ENCODE assay signal across 1 cellular context in the genomic region with DNA sequence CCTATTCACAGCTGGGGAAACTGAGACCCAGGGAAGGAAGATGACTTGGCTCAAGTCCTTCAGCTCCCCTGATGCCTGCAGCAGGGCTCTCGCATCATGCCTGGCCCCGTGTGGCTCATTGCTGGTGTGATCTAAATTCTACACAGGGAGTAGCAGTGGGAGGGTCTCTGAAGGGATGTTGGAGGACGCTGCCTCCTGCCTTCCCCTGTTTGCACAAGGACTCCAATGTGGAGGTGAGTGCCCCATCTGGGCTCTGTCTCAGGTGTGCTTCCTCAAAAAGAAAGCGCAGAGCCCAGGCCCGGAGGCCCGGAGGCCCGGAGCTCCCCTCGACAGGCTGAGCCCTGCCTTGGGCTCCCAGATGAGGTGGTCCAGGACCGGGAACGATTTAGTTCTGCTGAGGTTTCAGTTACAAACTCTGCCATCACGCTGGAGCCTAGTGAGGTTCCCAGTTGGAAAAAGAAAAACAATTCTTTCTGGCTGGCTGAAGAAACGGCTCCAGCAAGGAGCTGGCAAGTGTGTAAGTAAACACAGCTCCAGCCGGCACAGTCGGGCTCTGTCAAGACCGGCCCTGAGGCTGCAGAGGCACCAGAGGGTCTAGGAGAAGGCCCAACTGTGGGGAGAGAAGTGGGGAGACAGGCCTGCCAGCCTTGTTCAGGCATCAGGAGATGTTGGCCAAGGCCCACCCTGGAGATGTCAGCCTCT.
TF ChIP-seq lines count a peak whose summit lies in the region.

No MANE protein-coding gene starts in this region.

TF ChIP-seq in GM23338, 12 proteins besides CTCF, POLR2A, EP300 and RAD21:
- TF ChIP-seq, protein P1, sequence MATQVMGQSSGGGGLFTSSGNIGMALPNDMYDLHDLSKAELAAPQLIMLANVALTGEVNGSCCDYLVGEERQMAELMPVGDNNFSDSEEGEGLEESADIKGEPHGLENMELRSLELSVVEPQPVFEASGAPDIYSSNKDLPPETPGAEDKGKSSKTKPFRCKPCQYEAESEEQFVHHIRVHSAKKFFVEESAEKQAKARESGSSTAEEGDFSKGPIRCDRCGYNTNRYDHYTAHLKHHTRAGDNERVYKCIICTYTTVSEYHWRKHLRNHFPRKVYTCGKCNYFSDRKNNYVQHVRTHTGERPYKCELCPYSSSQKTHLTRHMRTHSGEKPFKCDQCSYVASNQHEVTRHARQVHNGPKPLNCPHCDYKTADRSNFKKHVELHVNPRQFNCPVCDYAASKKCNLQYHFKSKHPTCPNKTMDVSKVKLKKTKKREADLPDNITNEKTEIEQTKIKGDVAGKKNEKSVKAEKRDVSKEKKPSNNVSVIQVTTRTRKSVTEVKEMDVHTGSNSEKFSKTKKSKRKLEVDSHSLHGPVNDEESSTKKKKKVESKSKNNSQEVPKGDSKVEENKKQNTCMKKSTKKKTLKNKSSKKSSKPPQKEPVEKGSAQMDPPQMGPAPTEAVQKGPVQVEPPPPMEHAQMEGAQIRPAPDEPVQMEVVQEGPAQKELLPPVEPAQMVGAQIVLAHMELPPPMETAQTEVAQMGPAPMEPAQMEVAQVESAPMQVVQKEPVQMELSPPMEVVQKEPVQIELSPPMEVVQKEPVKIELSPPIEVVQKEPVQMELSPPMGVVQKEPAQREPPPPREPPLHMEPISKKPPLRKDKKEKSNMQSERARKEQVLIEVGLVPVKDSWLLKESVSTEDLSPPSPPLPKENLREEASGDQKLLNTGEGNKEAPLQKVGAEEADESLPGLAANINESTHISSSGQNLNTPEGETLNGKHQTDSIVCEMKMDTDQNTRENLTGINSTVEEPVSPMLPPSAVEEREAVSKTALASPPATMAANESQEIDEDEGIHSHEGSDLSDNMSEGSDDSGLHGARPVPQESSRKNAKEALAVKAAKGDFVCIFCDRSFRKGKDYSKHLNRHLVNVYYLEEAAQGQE (IDR thresholded peaks at IDR 0.05; ENCODE audit: unreplicated experiment), result no peak
- TF ChIP-seq, protein P2, sequence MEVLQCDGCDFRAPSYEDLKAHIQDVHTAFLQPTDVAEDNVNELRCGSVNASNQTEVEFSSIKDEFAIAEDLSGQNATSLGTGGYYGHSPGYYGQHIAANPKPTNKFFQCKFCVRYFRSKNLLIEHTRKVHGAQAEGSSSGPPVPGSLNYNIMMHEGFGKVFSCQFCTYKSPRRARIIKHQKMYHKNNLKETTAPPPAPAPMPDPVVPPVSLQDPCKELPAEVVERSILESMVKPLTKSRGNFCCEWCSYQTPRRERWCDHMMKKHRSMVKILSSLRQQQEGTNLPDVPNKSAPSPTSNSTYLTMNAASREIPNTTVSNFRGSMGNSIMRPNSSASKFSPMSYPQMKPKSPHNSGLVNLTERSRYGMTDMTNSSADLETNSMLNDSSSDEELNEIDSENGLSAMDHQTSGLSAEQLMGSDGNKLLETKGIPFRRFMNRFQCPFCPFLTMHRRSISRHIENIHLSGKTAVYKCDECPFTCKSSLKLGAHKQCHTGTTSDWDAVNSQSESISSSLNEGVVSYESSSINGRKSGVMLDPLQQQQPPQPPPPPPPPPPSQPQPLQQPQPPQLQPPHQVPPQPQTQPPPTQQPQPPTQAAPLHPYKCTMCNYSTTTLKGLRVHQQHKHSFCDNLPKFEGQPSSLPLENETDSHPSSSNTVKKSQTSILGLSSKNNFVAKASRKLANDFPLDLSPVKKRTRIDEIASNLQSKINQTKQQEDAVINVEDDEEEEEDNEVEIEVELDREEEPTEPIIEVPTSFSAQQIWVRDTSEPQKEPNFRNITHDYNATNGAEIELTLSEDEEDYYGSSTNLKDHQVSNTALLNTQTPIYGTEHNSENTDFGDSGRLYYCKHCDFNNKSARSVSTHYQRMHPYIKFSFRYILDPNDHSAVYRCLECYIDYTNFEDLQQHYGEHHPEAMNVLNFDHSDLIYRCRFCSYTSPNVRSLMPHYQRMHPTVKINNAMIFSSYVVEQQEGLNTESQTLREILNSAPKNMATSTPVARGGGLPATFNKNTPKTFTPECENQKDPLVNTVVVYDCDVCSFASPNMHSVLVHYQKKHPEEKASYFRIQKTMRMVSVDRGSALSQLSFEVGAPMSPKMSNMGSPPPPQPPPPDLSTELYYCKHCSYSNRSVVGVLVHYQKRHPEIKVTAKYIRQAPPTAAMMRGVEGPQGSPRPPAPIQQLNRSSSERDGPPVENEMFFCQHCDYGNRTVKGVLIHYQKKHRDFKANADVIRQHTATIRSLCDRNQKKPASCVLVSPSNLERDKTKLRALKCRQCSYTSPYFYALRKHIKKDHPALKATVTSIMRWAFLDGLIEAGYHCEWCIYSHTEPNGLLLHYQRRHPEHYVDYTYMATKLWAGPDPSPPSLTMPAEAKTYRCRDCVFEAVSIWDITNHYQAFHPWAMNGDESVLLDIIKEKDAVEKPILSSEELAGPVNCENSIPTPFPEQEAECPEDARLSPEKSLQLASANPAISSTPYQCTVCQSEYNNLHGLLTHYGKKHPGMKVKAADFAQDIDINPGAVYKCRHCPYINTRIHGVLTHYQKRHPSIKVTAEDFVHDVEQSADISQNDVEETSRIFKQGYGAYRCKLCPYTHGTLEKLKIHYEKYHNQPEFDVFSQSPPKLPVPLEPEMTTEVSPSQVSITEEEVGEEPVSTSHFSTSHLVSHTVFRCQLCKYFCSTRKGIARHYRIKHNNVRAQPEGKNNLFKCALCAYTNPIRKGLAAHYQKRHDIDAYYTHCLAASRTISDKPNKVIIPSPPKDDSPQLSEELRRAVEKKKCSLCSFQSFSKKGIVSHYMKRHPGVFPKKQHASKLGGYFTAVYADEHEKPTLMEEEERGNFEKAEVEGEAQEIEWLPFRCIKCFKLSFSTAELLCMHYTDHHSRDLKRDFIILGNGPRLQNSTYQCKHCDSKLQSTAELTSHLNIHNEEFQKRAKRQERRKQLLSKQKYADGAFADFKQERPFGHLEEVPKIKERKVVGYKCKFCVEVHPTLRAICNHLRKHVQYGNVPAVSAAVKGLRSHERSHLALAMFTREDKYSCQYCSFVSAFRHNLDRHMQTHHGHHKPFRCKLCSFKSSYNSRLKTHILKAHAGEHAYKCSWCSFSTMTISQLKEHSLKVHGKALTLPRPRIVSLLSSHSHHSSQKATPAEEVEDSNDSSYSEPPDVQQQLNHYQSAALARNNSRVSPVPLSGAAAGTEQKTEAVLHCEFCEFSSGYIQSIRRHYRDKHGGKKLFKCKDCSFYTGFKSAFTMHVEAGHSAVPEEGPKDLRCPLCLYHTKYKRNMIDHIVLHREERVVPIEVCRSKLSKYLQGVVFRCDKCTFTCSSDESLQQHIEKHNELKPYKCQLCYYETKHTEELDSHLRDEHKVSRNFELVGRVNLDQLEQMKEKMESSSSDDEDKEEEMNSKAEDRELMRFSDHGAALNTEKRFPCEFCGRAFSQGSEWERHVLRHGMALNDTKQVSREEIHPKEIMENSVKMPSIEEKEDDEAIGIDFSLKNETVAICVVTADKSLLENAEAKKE (CRISPR knock-in tag; IDR thresholded peaks at IDR 0.05), result no peak
- no peak for TF ChIP-seq EZH2phosphoT487 (IDR thresholded peaks at IDR 0.05; ENCODE audit: unreplicated experiment)
TF ChIP-seq in GM23338: peak in this region for 0.
